16 cellular contexts compared by ENCODE assay signal in the genomic region with DNA sequence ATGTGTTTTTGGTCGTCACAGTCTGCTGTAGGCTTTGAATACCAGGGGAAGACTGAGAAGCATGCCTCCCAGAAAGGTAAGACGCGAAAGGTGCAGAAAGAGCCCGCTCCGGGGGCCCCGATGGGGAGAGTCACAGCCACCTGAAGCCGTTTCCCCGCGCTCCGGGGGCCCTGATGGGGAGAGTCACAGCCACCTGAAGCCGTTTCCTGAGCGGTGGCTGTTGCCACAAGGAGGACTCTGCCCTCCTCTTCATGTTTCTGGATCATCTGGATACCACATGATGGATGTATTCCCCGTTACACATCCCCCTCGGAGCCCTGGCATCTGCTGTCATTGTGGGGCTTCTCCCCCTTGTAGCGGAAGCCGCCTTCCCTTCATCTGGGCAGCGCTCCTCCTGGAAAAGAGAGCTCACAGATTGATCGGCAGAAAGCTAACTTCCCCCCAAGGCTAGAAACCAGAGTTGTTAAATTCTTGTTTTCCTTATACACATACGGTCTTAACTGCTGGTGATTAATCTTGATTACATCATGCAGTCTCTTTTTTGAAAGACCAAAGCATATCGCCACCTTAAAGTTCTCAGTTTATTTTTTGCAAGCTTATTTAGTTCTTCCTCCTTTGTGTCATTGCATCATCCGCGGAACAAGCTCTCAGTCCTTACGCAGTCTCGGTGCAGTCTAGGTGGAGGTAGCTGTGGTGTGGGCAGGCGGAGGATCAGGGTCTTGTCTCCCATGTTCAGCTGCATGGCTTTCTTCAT. TPM values are rescaled to one million over a fixed set of nuclear protein-coding genes. Genes with fewer than 3 reads are reported as not detected.
A peak's percentile ranks its signal among the peaks of the same experiment; 100 is the strongest.
DNase-seq lines count a peak whose midpoint lies in the region; ATAC-seq and TF ChIP-seq lines count a peak whose summit lies in the region.
"Had no signal": no experiment of that assay in that cellular context is flagged by ENCODE, and none has a peak within 500 bp of the region (broad histone marks: within the 10 kb centered on the region; RNA-seq: fewer than 3 reads in every experiment).

No MANE protein-coding gene starts in this region.

- H3K36me3 ChIP-seq in BJ (ENCODE audit: control insufficient read depth, insufficient read depth, low read length) (peaks cover 55% of the 10 kb centered on the region), adipocyte (ENCODE audit: control insufficient read depth, insufficient read depth, low read length, severe bottlenecking) (peaks cover 96% of the 10 kb centered on the region)

- DNase-seq in BJ (ENCODE audit: low read depth) = peak; percentile 39
- peak; percentile 78 to 81 for DNase-seq in HL-60 (ENCODE audit: low read depth in 1 of 2, low spot score in 1 of 2)
- DNase-seq in adipocyte (ENCODE audit: low read depth) = peak; percentile 32
- peak; percentile 44 for DNase-seq in iris pigment epithelial cell (ENCODE audit: low read depth)
- DNase-seq in COR-L47 (lab: John Stamatoyannopoulos, UW) = no peak
- DNase-seq in DMS153 treated with DMSO at 0.1 percent for 48 hours (lab: John Stamatoyannopoulos, UW; ENCODE audit: unreplicated experiment) = no peak
- no peak for DNase-seq in activated CD8-positive, alpha-beta memory T cell treated with anti-CD3 and anti-CD28 coated beads, Interleukin-2, amount 50 U/mL, for 48 hours
- DNase-seq: activated CD4-positive, alpha-beta memory T cell treated with anti-CD3 and anti-CD28 coated beads, Interleukin-2, amount 10 ng/mL, durations not matched to agents 7 days and 5 days; activated effector memory CD4-positive, alpha-beta T cell treated with anti-CD3 and anti-CD28 coated beads, Interleukin-2, amount 50 U/mL, for 16 hours; NCI-H1092 treated with DMSO at 0.1 percent for 48 hours; sigmoid colon; stimulated activated naive B cell treated with anti-CD40 and anti-IgM and Interleukin-4, amounts not matched to agents 10 μg/mL and 1 μg/mL and 100 μg/mL, for 72 hours had no signal

- H3K4me3 ChIP-seq in BJ (ENCODE audit: low read depth, low read length) (no peak overlapping the region), HL-60 (replicated peaks; ENCODE audit: insufficient read depth, low read length) (no peak overlapping the region), adipocyte (ENCODE audit: low read length) (no peak overlapping the region)
- H3K4me3 ChIP-seq: cardiac muscle cell, hepatocyte, sigmoid colon had no signal

- POLR2A ChIA-PET in BJ (lab: Charles Lee) = interaction anchor here (1.0 kb wide), 1 partner anchor 16 kb away, joined by 4 read pairs; no protein-coding TSS in a partner anchor

- H3K27me3 ChIP-seq in BJ (ENCODE audit: control insufficient read depth, insufficient read depth, low read length) = no peaks in the 10 kb centered on the region
- peaks cover 23% of the 10 kb centered on the region for H3K27me3 ChIP-seq in HL-60 (ENCODE audit: insufficient read depth, poor library complexity, severe bottlenecking)
- no peaks in the 10 kb centered on the region for H3K27me3 ChIP-seq in adipocyte (replicated peaks; ENCODE audit: control insufficient read depth, insufficient read depth, low read length)
- H3K27me3 ChIP-seq: cardiac muscle cell, hepatocyte, sigmoid colon had no signal

- no peak for ATAC-seq in HG03095 (IDR thresholded peaks at IDR 0.05; ENCODE audit: unreplicated experiment)

- no peak for TF ChIP-seq CTCF in BJ (IDR thresholded peaks at IDR 0.05; ENCODE audit: insufficient read depth, low read depth, low read length)
- no peak for TF ChIP-seq CTCF in HL-60 (IDR thresholded peaks at IDR 0.05; ENCODE audit: insufficient read depth, low read length)

- no peak overlapping the region for H3K9ac ChIP-seq in adipocyte (ENCODE audit: low read length)

- no peak overlapping the region for H3K27ac ChIP-seq in HL-60 (replicated peaks)
- H3K27ac ChIP-seq: C4-2B, cardiac muscle cell, hepatocyte had no signal

- peaks cover 11% of the 10 kb centered on the region for H3K4me1 ChIP-seq in adipocyte (ENCODE audit: control insufficient read depth, insufficient read depth, low read length)
- H3K4me1 ChIP-seq: sigmoid colon had no signal

- no peaks in the 10 kb centered on the region for H3K9me3 ChIP-seq in adipocyte (ENCODE audit: control insufficient read depth, low read length)
- H3K9me3 ChIP-seq: sigmoid colon had no signal

- CTCF ChIA-PET in BJ (lab: Yijun Ruan, JAX) = interaction anchor here (0.8 to 3.1 kb wide), 8 partner anchors 10 to 145 kb away, joined by 3 to 15 read pairs (median 4); partner anchors contain the start of gene PPFIA1

RNA-seq across cellular contexts. Expression of gene CTTN, which starts 17.5 kb away (rescaled TPM):
- polyA plus RNA-seq in BJ (2011; rRNA removed) = 166 and 169 TPM in 2 replicates
- 144 and 167 TPM in 2 replicates for polyA minus RNA-seq in BJ (2011; rRNA and poly(A)+ RNA removed)

Comparison
In these comparisons a context has a peak if more than half of its experiments do, and no peak if none do; other contexts are left out.
1. DNase-seq: peak in BJ (single experiment), HL-60 (2 of 2), adipocyte (single experiment) and iris pigment epithelial cell (single experiment); none in COR-L47 (single experiment), DMS153 treated with DMSO at 0.1 percent for 48 hours (single experiment) and activated CD8-positive, alpha-beta memory T cell treated with anti-CD3 and anti-CD28 coated beads, Interleukin-2, amount 50 U/mL, for 48 hours (single experiment).